9 cellular contexts compared by ENCODE assay signal in genomic region chr1:118077331-118078055, GRCh38.
A peak's percentile ranks its signal among the peaks of the same experiment; 100 is the strongest.
DNase-seq lines count a peak whose midpoint lies in the region; ATAC-seq and TF ChIP-seq lines count a peak whose summit lies in the region.
"Had no signal": no experiment of that assay in that cellular context is flagged by ENCODE, and none has a peak within 500 bp of the region (broad histone marks: within the 10 kb centered on the region; RNA-seq: fewer than 3 reads in every experiment).

No MANE protein-coding gene starts in this region.

- H3K36me3 ChIP-seq in smooth muscle cell (ENCODE audit: low read depth): no peaks in the 10 kb centered on the region

- H3K4me1 ChIP-seq in smooth muscle cell (ENCODE audit: low read depth): peaks cover 3% of the 10 kb centered on the region

- no peaks in the 10 kb centered on the region for H3K9me3 ChIP-seq in smooth muscle cell (replicated peaks; ENCODE audit: low read depth)

- TF ChIP-seq CTCF in smooth muscle cell (IDR thresholded peaks at IDR 0.05; ENCODE audit: borderline replicate concordance, insufficient read depth, poor library complexity, severe bottlenecking): peak; percentile 68

- H3K9ac ChIP-seq in smooth muscle cell (ENCODE audit: low read depth): no peak overlapping the region

- H3K27ac ChIP-seq in smooth muscle cell (ENCODE audit: low read depth): no peak overlapping the region

- DNase-seq in NCI-H446 (lab: John Stamatoyannopoulos, UW): peak; percentile 30 to 58
- DNase-seq in NCI-H446 treated with DMSO at 0.1 percent for 48 hours (lab: John Stamatoyannopoulos, UW): no peak
- peak; percentile 23 for DNase-seq in NCI-H748 treated with DMSO at 0.1 percent for 48 hours (lab: John Stamatoyannopoulos, UW)
- peak; percentile 19 for DNase-seq in fibroblast of gingiva (ENCODE audit: low read depth)
- no peak for DNase-seq in smooth muscle cell (lab: John Stamatoyannopoulos, UW; ENCODE audit: unreplicated experiment)
- DNase-seq in stimulated activated CD4-positive, alpha-beta T cell treated with anti-CD3 and anti-CD28 coated beads, Interleukin-15, amount 100 ng/mL, for 24 hours: no peak
- no peak for DNase-seq in putamen (ENCODE audit: low spot score)
- DNase-seq: stimulated activated CD4-positive, alpha-beta T cell treated with anti-CD3 and anti-CD28 coated beads, Interleukin-1b, Interleukin-23, amount 100 ng/mL, for 48 hours had no signal

- H3F3A ChIP-seq in smooth muscle cell (ENCODE audit: low read depth): peaks cover 9% of the 10 kb centered on the region

- no peak for ATAC-seq in GM18861 (IDR thresholded peaks at IDR 0.05; ENCODE audit: unreplicated experiment)

- no peak overlapping the region for H3K4me3 ChIP-seq in smooth muscle cell

- WGBS in smooth muscle cell (ENCODE audit: low lambda C conversion rate): 28% methylated on average over 2 of the region's 2 CpGs

- no peaks in the 10 kb centered on the region for H4K20me1 ChIP-seq in smooth muscle cell (ENCODE audit: low read depth)

- H3K4me2 ChIP-seq in smooth muscle cell: peak overlapping the region; percentile 31

- no peaks in the 10 kb centered on the region for H3K79me2 ChIP-seq in smooth muscle cell (ENCODE audit: low read depth)

- H3K27me3 ChIP-seq in smooth muscle cell (ENCODE audit: low read depth): peaks cover 6% of the 10 kb centered on the region

- peak overlapping the region; percentile 6 for H2AFZ ChIP-seq in smooth muscle cell (ENCODE audit: low read depth)

Comparison
In these comparisons a context has a peak if more than half of its experiments do, and no peak if none do; other contexts are left out.
1. DNase-seq: peak in NCI-H446 (2 of 2), NCI-H748 treated with DMSO at 0.1 percent for 48 hours (single experiment) and fibroblast of gingiva (single experiment); none in NCI-H446 treated with DMSO at 0.1 percent for 48 hours (single experiment), smooth muscle cell (single experiment), stimulated activated CD4-positive, alpha-beta T cell treated with anti-CD3 and anti-CD28 coated beads, Interleukin-15, amount 100 ng/mL, for 24 hours (single experiment) and putamen (single experiment).